In the genomic region with DNA sequence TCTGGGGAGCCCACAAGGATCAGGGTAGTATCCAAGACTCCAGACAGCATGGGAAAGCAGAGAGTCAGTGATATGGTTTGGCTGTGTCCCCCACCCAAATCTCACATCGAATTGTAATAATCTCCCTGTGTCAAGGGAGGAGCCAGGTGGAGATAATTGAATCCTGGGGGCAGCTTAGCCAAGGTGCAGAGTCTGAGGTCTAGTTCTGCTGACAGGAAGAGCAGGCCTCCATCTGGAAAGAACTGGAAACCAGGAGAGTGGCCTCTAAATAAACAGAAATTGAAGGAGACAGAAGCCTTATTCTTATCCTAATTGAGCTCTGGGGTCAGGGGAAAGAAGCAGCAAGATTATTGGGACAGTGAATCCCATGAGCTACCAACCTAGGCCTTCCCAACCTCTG, we compare ENCODE assay signal across 2 cellular contexts.
TF ChIP-seq lines count a peak whose summit lies in the region.

No MANE protein-coding gene starts in this region.

TF ChIP-seq in HepG2, 621 proteins besides CTCF, POLR2A, EP300 and RAD21:
- TF ChIP-seq ZNF12 (CRISPR knock-in tag; IDR thresholded peaks at IDR 0.05) = peak; percentile 97
- no peak for TF ChIP-seq ZNF251 (CRISPR knock-in tag; IDR thresholded peaks at IDR 0.05)
TF ChIP-seq in HepG2: peak in this region for 1.

TF ChIP-seq in H1, 55 proteins besides CTCF, POLR2A, EP300 and RAD21:
- TF ChIP-seq HDAC2 (IDR thresholded peaks at IDR 0.05; ENCODE audit: borderline replicate concordance in 1 of 2, low read depth in 2 of 2, low read length in 2 of 2) = no peak
- no peak for TF ChIP-seq CEBPB (IDR thresholded peaks at IDR 0.05; ENCODE audit: low read depth, low read length)
- TF ChIP-seq SIX5 (IDR thresholded peaks at IDR 0.05; ENCODE audit: low read depth, low read length) = no peak
- no peak for TF ChIP-seq BRCA1 (IDR thresholded peaks at IDR 0.05; ENCODE audit: low read depth, low read length)
- no peak for TF ChIP-seq JUN (IDR thresholded peaks at IDR 0.05; ENCODE audit: low read depth, low read length)
- TF ChIP-seq ASH2L (IDR thresholded peaks at IDR 0.05; ENCODE audit: low read length) = no peak
- TF ChIP-seq, protein P1, sequence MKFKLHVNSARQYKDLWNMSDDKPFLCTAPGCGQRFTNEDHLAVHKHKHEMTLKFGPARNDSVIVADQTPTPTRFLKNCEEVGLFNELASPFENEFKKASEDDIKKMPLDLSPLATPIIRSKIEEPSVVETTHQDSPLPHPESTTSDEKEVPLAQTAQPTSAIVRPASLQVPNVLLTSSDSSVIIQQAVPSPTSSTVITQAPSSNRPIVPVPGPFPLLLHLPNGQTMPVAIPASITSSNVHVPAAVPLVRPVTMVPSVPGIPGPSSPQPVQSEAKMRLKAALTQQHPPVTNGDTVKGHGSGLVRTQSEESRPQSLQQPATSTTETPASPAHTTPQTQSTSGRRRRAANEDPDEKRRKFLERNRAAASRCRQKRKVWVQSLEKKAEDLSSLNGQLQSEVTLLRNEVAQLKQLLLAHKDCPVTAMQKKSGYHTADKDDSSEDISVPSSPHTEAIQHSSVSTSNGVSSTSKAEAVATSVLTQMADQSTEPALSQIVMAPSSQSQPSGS (IDR thresholded peaks at IDR 0.05; ENCODE audit: low read length) = no peak
- no peak for TF ChIP-seq TBP (IDR thresholded peaks at IDR 0.05; ENCODE audit: low read depth, low read length)
- no peak for TF ChIP-seq EZH2 (IDR thresholded peaks at IDR 0.05; ENCODE audit: low read depth, low read length, severe bottlenecking)
- TF ChIP-seq, protein P2, sequence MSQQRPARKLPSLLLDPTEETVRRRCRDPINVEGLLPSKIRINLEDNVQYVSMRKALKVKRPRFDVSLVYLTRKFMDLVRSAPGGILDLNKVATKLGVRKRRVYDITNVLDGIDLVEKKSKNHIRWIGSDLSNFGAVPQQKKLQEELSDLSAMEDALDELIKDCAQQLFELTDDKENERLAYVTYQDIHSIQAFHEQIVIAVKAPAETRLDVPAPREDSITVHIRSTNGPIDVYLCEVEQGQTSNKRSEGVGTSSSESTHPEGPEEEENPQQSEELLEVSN (IDR thresholded peaks at IDR 0.05) = no peak
- no peak for TF ChIP-seq SP2 (IDR thresholded peaks at IDR 0.05; ENCODE audit: low read length)
- no peak for TF ChIP-seq POU5F1 (IDR thresholded peaks at IDR 0.05; ENCODE audit: low read depth, low read length)
- TF ChIP-seq FOSL1 (IDR thresholded peaks at IDR 0.05; ENCODE audit: insufficient read depth, low read depth, low read length) = no peak
- no peak for TF ChIP-seq POLR2AphosphoS5 (IDR thresholded peaks at IDR 0.05; ENCODE audit: low read depth, low read length)
- no peak for TF ChIP-seq SIRT6 (IDR thresholded peaks at IDR 0.05; ENCODE audit: low read length)
- no peak for TF ChIP-seq ZNF274 (IDR thresholded peaks at IDR 0.05; ENCODE audit: borderline replicate concordance, extremely low read depth, low read length)
- no peak for TF ChIP-seq CHD1 (IDR thresholded peaks at IDR 0.05; ENCODE audit: low read depth, low read length)
TF ChIP-seq in H1: peak in this region for 0.
